3 cellular contexts compared by ENCODE assay signal in the genomic region with DNA sequence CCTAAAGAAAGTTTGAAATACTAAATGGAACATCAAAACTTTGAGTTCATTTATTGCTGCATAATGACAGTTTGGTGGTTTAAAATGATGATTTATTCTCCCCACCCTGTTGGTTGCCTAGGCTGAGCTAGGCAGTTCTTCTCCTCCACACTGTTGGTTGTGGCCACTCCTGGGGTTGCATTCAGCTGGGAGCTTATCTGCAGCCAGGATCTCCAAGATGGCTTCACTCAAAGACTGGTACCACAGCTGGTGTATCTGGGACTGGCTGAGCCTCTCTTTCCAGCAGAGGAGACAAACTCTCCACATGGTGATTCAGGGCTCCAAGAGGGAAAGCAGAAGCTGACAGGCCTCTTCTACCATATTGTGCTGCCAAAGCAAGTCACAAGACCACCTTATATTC.
TF ChIP-seq lines count a peak whose summit lies in the region.

No MANE protein-coding gene starts in this region.

TF ChIP-seq in SK-N-SH treated with all-trans-retinoic acid at 6 μM for 48 hours, 23 proteins besides CTCF, POLR2A, EP300 and RAD21:
- TF ChIP-seq ZFP3 (CRISPR knock-in tag; IDR thresholded peaks at IDR 0.05) (no peak), BACH2 (CRISPR knock-in tag; IDR thresholded peaks at IDR 0.05; ENCODE audit: borderline replicate concordance) (no peak), TCF4 (CRISPR knock-in tag; IDR thresholded peaks at IDR 0.05; ENCODE audit: borderline replicate concordance) (no peak), ARNTL (CRISPR knock-in tag; IDR thresholded peaks at IDR 0.05; ENCODE audit: borderline replicate concordance, low read depth) (no peak), ZC3H10 (CRISPR knock-in tag; IDR thresholded peaks at IDR 0.05) (no peak), RARB (CRISPR knock-in tag; IDR thresholded peaks at IDR 0.05) (no peak), ZFP30 (CRISPR knock-in tag; IDR thresholded peaks at IDR 0.05) (no peak), OSR1 (CRISPR knock-in tag; IDR thresholded peaks at IDR 0.05) (no peak)
- TF ChIP-seq, protein P1, sequence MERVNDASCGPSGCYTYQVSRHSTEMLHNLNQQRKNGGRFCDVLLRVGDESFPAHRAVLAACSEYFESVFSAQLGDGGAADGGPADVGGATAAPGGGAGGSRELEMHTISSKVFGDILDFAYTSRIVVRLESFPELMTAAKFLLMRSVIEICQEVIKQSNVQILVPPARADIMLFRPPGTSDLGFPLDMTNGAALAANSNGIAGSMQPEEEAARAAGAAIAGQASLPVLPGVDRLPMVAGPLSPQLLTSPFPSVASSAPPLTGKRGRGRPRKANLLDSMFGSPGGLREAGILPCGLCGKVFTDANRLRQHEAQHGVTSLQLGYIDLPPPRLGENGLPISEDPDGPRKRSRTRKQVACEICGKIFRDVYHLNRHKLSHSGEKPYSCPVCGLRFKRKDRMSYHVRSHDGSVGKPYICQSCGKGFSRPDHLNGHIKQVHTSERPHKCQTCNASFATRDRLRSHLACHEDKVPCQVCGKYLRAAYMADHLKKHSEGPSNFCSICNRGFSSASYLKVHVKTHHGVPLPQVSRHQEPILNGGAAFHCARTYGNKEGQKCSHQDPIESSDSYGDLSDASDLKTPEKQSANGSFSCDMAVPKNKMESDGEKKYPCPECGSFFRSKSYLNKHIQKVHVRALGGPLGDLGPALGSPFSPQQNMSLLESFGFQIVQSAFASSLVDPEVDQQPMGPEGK (CRISPR knock-in tag; IDR thresholded peaks at IDR 0.05; ENCODE audit: borderline replicate concordance) = no peak
- TF ChIP-seq, protein P2, sequence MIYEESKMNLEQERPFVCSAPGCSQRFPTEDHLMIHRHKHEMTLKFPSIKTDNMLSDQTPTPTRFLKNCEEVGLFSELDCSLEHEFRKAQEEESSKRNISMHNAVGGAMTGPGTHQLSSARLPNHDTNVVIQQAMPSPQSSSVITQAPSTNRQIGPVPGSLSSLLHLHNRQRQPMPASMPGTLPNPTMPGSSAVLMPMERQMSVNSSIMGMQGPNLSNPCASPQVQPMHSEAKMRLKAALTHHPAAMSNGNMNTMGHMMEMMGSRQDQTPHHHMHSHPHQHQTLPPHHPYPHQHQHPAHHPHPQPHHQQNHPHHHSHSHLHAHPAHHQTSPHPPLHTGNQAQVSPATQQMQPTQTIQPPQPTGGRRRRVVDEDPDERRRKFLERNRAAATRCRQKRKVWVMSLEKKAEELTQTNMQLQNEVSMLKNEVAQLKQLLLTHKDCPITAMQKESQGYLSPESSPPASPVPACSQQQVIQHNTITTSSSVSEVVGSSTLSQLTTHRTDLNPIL (CRISPR knock-in tag; IDR thresholded peaks at IDR 0.05; ENCODE audit: low read depth) = no peak
- TF ChIP-seq, protein P3, sequence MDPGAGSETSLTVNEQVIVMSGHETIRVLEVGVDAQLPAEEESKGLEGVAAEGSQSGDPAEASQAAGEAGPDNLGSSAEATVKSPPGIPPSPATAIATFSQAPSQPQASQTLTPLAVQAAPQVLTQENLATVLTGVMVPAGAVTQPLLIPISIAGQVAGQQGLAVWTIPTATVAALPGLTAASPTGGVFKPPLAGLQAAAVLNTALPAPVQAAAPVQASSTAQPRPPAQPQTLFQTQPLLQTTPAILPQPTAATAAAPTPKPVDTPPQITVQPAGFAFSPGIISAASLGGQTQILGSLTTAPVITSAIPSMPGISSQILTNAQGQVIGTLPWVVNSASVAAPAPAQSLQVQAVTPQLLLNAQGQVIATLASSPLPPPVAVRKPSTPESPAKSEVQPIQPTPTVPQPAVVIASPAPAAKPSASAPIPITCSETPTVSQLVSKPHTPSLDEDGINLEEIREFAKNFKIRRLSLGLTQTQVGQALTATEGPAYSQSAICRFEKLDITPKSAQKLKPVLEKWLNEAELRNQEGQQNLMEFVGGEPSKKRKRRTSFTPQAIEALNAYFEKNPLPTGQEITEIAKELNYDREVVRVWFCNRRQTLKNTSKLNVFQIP (CRISPR knock-in tag; IDR thresholded peaks at IDR 0.05; ENCODE audit: borderline replicate concordance, low read depth) = no peak

TF ChIP-seq in SK-N-SH, 30 proteins besides CTCF, POLR2A, EP300 and RAD21:
- TF ChIP-seq GABPA (IDR thresholded peaks at IDR 0.05; ENCODE audit: low read depth) (no peak), SMC3 (IDR thresholded peaks at IDR 0.05; ENCODE audit: low read depth, low read length) (no peak), JUND (IDR thresholded peaks at IDR 0.05) (no peak), TAF1 (IDR thresholded peaks at IDR 0.05; ENCODE audit: borderline replicate concordance, low read depth, low read length) (no peak), FOSL2 (IDR thresholded peaks at IDR 0.05; ENCODE audit: borderline replicate concordance, low read depth) (no peak), RXRA (IDR thresholded peaks at IDR 0.05; ENCODE audit: borderline replicate concordance, low read depth) (no peak)
- TF ChIP-seq, protein P4, sequence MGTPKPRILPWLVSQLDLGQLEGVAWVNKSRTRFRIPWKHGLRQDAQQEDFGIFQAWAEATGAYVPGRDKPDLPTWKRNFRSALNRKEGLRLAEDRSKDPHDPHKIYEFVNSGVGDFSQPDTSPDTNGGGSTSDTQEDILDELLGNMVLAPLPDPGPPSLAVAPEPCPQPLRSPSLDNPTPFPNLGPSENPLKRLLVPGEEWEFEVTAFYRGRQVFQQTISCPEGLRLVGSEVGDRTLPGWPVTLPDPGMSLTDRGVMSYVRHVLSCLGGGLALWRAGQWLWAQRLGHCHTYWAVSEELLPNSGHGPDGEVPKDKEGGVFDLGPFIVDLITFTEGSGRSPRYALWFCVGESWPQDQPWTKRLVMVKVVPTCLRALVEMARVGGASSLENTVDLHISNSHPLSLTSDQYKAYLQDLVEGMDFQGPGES (IDR thresholded peaks at IDR 0.05; ENCODE audit: low read depth, low read length) = no peak
TF ChIP-seq in SK-N-SH: peak in this region for 0.

TF ChIP-seq in GM12878, 131 proteins besides CTCF, POLR2A, EP300 and RAD21:
- TF ChIP-seq STAT3 (IDR thresholded peaks at IDR 0.05; ENCODE audit: low read depth, low read length) (no peak), MTA2 (IDR thresholded peaks at IDR 0.05; ENCODE audit: low read depth) (no peak)
- TF ChIP-seq, protein P5, sequence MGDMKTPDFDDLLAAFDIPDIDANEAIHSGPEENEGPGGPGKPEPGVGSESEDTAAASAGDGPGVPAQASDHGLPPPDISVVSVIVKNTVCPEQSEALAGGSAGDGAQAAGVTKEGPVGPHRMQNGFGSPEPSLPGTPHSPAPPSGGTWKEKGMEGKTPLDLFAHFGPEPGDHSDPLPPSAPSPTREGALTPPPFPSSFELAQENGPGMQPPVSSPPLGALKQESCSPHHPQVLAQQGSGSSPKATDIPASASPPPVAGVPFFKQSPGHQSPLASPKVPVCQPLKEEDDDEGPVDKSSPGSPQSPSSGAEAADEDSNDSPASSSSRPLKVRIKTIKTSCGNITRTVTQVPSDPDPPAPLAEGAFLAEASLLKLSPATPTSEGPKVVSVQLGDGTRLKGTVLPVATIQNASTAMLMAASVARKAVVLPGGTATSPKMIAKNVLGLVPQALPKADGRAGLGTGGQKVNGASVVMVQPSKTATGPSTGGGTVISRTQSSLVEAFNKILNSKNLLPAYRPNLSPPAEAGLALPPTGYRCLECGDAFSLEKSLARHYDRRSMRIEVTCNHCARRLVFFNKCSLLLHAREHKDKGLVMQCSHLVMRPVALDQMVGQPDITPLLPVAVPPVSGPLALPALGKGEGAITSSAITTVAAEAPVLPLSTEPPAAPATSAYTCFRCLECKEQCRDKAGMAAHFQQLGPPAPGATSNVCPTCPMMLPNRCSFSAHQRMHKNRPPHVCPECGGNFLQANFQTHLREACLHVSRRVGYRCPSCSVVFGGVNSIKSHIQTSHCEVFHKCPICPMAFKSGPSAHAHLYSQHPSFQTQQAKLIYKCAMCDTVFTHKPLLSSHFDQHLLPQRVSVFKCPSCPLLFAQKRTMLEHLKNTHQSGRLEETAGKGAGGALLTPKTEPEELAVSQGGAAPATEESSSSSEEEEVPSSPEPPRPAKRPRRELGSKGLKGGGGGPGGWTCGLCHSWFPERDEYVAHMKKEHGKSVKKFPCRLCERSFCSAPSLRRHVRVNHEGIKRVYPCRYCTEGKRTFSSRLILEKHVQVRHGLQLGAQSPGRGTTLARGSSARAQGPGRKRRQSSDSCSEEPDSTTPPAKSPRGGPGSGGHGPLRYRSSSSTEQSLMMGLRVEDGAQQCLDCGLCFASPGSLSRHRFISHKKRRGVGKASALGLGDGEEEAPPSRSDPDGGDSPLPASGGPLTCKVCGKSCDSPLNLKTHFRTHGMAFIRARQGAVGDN (IDR thresholded peaks at IDR 0.05) = peak; percentile 30
